Comparison of ENCODE assay signal across 11 cellular contexts in the genomic region with DNA sequence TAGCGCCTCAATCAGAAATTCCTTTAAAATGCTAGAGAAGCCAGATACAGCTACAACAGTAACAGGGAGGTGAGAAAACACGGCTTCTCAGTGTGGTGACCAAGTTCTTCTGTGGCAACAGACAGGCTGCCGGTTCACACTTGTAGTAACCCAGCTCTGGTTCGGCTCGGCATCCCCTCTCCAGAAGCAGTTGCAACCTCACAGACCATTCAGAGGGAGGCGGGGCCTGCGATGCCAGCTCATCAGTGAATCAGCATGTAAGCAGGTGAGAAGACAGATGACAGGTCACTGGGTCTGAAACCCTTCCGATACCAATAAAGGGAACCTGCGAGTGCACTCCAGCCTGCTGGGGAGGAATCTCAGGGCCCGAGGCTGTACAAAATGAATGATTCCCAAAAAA.
DNase-seq lines count a peak whose midpoint lies in the region; ATAC-seq and TF ChIP-seq lines count a peak whose summit lies in the region.
"Had no signal": no experiment of that assay in that cellular context is flagged by ENCODE, and none has a peak within 500 bp of the region (broad histone marks: within the 10 kb centered on the region; RNA-seq: fewer than 3 reads in every experiment).

No MANE protein-coding gene starts in this region.

- H3K36me3 Mint-ChIP-seq in endothelial cell (ENCODE audit: low read depth, unreplicated experiment) (no peaks in the 10 kb centered on the region), nephron progenitor cell (ENCODE audit: low read depth) (no peaks in the 10 kb centered on the region)
- no peaks in the 10 kb centered on the region for H3K36me3 Mint-ChIP-seq in T-helper 2 cell treated with Interferon-gamma antibody and Interleukin-4, amounts not matched to agents 5 μg/mL and 100 μg/mL, for 36 hours (ENCODE audit: low read depth)
- H3K36me3 Mint-ChIP-seq: activated naive CD4-positive, alpha-beta T cell treated with anti-CD3 and anti-CD28 coated beads, Interleukin-2, amount 50 U/mL, for 24 hours; memory B cell had no signal

- no peak for ATAC-seq in GM19463 (IDR thresholded peaks at IDR 0.05; ENCODE audit: unreplicated experiment)
- ATAC-seq in GM18873 (IDR thresholded peaks at IDR 0.05; ENCODE audit: low FRiP score, unreplicated experiment): no peak
- ATAC-seq in GM18861 (IDR thresholded peaks at IDR 0.05; ENCODE audit: unreplicated experiment): no peak

- H3K27ac Mint-ChIP-seq in endothelial cell (ENCODE audit: unreplicated experiment) (no peak overlapping the region), nephron progenitor cell (no peak overlapping the region)
- no peak overlapping the region for H3K27ac Mint-ChIP-seq in T-helper 2 cell treated with Interferon-gamma antibody and Interleukin-4, amounts not matched to agents 5 μg/mL and 100 μg/mL, for 36 hours
- H3K27ac Mint-ChIP-seq: activated naive CD4-positive, alpha-beta T cell treated with anti-CD3 and anti-CD28 coated beads, Interleukin-2, amount 50 U/mL, for 24 hours; memory B cell had no signal

- H3K4me3 Mint-ChIP-seq in endothelial cell (ENCODE audit: unreplicated experiment) (no peak overlapping the region), nephron progenitor cell (peak overlapping the region; percentile 45)
- no peak overlapping the region for H3K4me3 Mint-ChIP-seq in T-helper 2 cell treated with Interferon-gamma antibody and Interleukin-4, amounts not matched to agents 5 μg/mL and 100 μg/mL, for 36 hours
- H3K4me3 Mint-ChIP-seq: activated naive CD4-positive, alpha-beta T cell treated with anti-CD3 and anti-CD28 coated beads, Interleukin-2, amount 50 U/mL, for 24 hours; memory B cell had no signal

- TF ChIP-seq CTCF in endothelial cell (IDR thresholded peaks at IDR 0.05; ENCODE audit: unreplicated experiment) (no peak), nephron progenitor cell (IDR thresholded peaks at IDR 0.05) (no peak)

- H3K9me3 Mint-ChIP-seq in endothelial cell (ENCODE audit: unreplicated experiment): no peaks in the 10 kb centered on the region
- no peaks in the 10 kb centered on the region for H3K9me3 Mint-ChIP-seq in nephron progenitor cell
- H3K9me3 Mint-ChIP-seq in T-helper 2 cell treated with Interferon-gamma antibody and Interleukin-4, amounts not matched to agents 5 μg/mL and 100 μg/mL, for 36 hours: no peaks in the 10 kb centered on the region

- H3K4me1 Mint-ChIP-seq in endothelial cell (ENCODE audit: unreplicated experiment) (no peaks in the 10 kb centered on the region), nephron progenitor cell (peaks cover 17% of the 10 kb centered on the region)
- no peaks in the 10 kb centered on the region for H3K4me1 Mint-ChIP-seq in T-helper 2 cell treated with Interferon-gamma antibody and Interleukin-4, amounts not matched to agents 5 μg/mL and 100 μg/mL, for 36 hours (ENCODE audit: low read depth)
- H3K4me1 Mint-ChIP-seq: activated naive CD4-positive, alpha-beta T cell treated with anti-CD3 and anti-CD28 coated beads, Interleukin-2, amount 50 U/mL, for 24 hours; memory B cell had no signal

- DNase-seq in ELF-1 (ENCODE audit: low read depth, low spot score): peak; percentile 60
- peak; percentile 32 for DNase-seq in NCI-H226
- DNase-seq in endothelial cell (ENCODE audit: low spot score): peak; percentile 18
- DNase-seq in nephron progenitor cell: peak; percentile 57
- no peak for DNase-seq in T-helper 2 cell treated with Interferon-gamma antibody and Interleukin-4, amounts not matched to agents 5 μg/mL and 100 μg/mL, for 36 hours (ENCODE audit: low spot score)
- DNase-seq: stimulated activated naive CD4-positive, alpha-beta T cell treated with Interleukin-2 at 50 U/mL for 16 hours had no signal

- no peaks in the 10 kb centered on the region for H3K27me3 Mint-ChIP-seq in endothelial cell (ENCODE audit: unreplicated experiment)
- no peaks in the 10 kb centered on the region for H3K27me3 Mint-ChIP-seq in nephron progenitor cell (ENCODE audit: low read depth, poor library complexity)
- H3K27me3 Mint-ChIP-seq in T-helper 2 cell treated with Interferon-gamma antibody and Interleukin-4, amounts not matched to agents 5 μg/mL and 100 μg/mL, for 36 hours (ENCODE audit: low read depth): no peaks in the 10 kb centered on the region
- H3K27me3 Mint-ChIP-seq: memory B cell had no signal
